Comparison of ENCODE assay signal across 29 cellular contexts in genomic region chr3:4332991-4333390, GRCh38.
"Had no signal": no experiment of that assay in that cellular context is flagged by ENCODE, and none has a peak within 500 bp of the region (broad histone marks: within the 10 kb centered on the region; RNA-seq: fewer than 3 reads in every experiment).

No MANE protein-coding gene starts in this region.

- H3K4me3 ChIP-seq: left ventricle myocardium inferior, lower lobe of right lung, neural progenitor cell, ovary, right atrium auricular region, skin epidermis, stomach, testis, thyroid gland, transverse colon, upper lobe of left lung, vagina had no signal

- H3K27me3 Mint-ChIP-seq: naive thymus-derived CD8-positive, alpha-beta T cell; progenitor cell of endocrine pancreas; stimulated activated naive B cell treated with anti-CD40 and anti-IgM and Interleukin-4, amounts not matched to agents 10 μg/mL and 1 μg/mL and 100 μg/mL, for 72 hours had no signal

- H3K36me3 Mint-ChIP-seq: neural progenitor cell had no signal

- H3K27ac ChIP-seq: left ventricle myocardium inferior, lower lobe of right lung, neural progenitor cell, ovary, right atrium auricular region, skin epidermis, stomach, testis, thyroid gland, transverse colon, upper lobe of left lung, vagina had no signal

- H3K4me3 Mint-ChIP-seq: immature natural killer cell; naive thymus-derived CD8-positive, alpha-beta T cell; nephron; neural progenitor cell; stimulated activated naive B cell treated with anti-CD40 and anti-IgM and Interleukin-4, amounts not matched to agents 10 μg/mL and 1 μg/mL and 100 μg/mL, for 72 hours had no signal

- H3K27ac Mint-ChIP-seq: immature natural killer cell; naive thymus-derived CD8-positive, alpha-beta T cell; nephron; neural progenitor cell; stimulated activated naive B cell treated with anti-CD40 and anti-IgM and Interleukin-4, amounts not matched to agents 10 μg/mL and 1 μg/mL and 100 μg/mL, for 72 hours had no signal

- H3K4me1 Mint-ChIP-seq: nephron; neural progenitor cell; stimulated activated naive B cell treated with anti-CD40 and anti-IgM and Interleukin-4, amounts not matched to agents 10 μg/mL and 1 μg/mL and 100 μg/mL, for 72 hours had no signal

- H3K9me3 ChIP-seq: lower lobe of right lung, ovary, right atrium auricular region, testis, thyroid gland, vagina had no signal

- H3K9ac ChIP-seq: neural progenitor cell had no signal

- H3K36me3 ChIP-seq: left ventricle myocardium inferior, lower lobe of right lung, neural progenitor cell, ovary, right atrium auricular region, stomach, thyroid gland, transverse colon, upper lobe of left lung, vagina had no signal

- FAIRE-seq: islet of Langerhans, kidney had no signal

- H2AFZ ChIP-seq: neural progenitor cell had no signal

- H3K4me2 ChIP-seq: neural progenitor cell had no signal

- H3K4me1 ChIP-seq: left ventricle myocardium inferior, lower lobe of right lung, neural progenitor cell, right atrium auricular region, stomach, thyroid gland, transverse colon, vagina had no signal

- DNase-seq: hypothalamus; immature natural killer cell; kidney; left colon; left ventricle myocardium inferior; lower lobe of right lung; mammary epithelial cell; mesenchymal stem cell; naive thymus-derived CD8-positive, alpha-beta T cell; ovary; stimulated activated CD4-positive, alpha-beta T cell treated with anti-CD3 and anti-CD28 coated beads, Interleukin-12 subunit alpha, Interleukin-12 subunit beta, amount 100 ng/mL, for 4 hours; stimulated activated CD4-positive, alpha-beta T cell treated with anti-CD3 and anti-CD28 coated beads, Interleukin-15, amount 100 ng/mL, for 24 hours; stimulated activated CD4-positive, alpha-beta T cell treated with anti-CD3 and anti-CD28 coated beads, Interleukin-2, amount 100 ng/mL, for 24 hours; stimulated activated CD4-positive, alpha-beta T cell treated with anti-CD3 and anti-CD28 coated beads, Interleukin-4, amount 100 ng/mL, for 1 hour; stimulated activated naive B cell treated with anti-CD40 and anti-IgM and Interleukin-4, amounts not matched to agents 10 μg/mL and 1 μg/mL and 100 μg/mL, for 72 hours; stimulated activated naive CD8-positive, alpha-beta T cell treated with anti-CD3 and anti-CD28 coated beads, Interleukin-15, Interleukin-2, amounts not matched to agents 100 U/mL and 50 U/mL, for 24 hours; stomach; testis; thyroid gland; transverse colon; upper lobe of left lung had no signal

- ATAC-seq: left colon; lower lobe of right lung; naive thymus-derived CD8-positive, alpha-beta T cell; sciatic nerve; stimulated activated naive B cell treated with anti-CD40 and anti-IgM and Interleukin-4, amounts not matched to agents 10 μg/mL and 1 μg/mL and 100 μg/mL, for 72 hours; stimulated activated naive CD8-positive, alpha-beta T cell treated with anti-CD3 and anti-CD28 coated beads, Interleukin-15, Interleukin-2, amounts not matched to agents 100 U/mL and 50 U/mL, for 24 hours had no signal

- H3K27me3 ChIP-seq: neural progenitor cell, ovary, right atrium auricular region, stomach, testis, thyroid gland, transverse colon, upper lobe of left lung, vagina had no signal
